ENCODE assay signal across 7 cellular contexts in the genomic region with DNA sequence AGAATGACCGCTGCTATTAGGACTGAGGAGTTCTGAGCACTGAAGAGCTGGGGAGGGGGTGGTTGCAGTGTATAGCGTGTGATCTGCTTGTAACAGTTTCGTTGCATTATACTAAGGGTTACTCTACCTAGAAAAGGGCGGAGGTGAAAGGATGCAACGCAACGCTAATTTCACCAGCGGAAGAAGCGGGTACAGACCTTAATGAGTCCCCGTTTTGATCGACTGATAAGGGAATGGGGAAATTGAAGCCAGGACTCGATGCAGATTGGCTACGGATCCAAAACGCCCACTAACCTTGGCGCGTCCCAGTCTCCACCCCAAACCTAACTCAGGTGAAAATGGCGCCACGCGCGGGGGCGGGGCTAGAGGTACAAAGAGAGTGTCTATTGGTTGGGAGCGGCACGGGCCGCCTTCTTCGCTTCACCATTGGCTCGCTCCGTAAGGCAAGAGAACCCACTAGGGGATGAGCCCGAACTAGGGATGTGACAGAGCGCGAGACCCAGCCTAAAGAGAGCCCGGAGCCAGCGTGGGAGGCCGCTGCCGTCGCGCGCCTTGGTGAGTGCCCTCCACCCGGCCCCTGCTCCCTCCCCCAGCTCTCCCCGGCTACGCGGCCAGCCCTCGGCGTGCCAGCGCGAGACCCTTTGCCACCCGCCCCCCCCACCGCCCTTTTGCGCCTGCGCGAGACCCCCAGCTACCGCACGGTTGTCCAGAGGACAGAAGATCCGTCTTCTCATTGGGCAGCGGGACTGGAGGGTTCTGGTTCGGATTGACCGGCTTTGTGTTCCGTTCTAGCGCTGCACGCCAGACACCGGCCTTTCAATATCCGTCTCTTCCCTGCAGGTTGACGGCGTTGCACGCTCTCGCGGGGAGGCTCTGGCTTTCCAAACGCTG.
DNase-seq lines count a peak whose midpoint lies in the region; ATAC-seq and TF ChIP-seq lines count a peak whose summit lies in the region.

A gene (plus strand): TSS at position 456 of the 891 bp plus-strand sequence. CDS start 1,964 bp downstream, outside the sequence.

- H3K4me3 ChIP-seq in astrocyte of the cerebellum (ENCODE audit: low read depth, low read length) (peak within 1 kb of the TSS; percentile 54), retinal pigment epithelial cell (ENCODE audit: low read length) (peak within 1 kb of the TSS; percentile 70)

- peak; percentile 93 for ATAC-seq in GM18517 (IDR thresholded peaks at IDR 0.05; ENCODE audit: unreplicated experiment)
- peak; percentile 93 for ATAC-seq in HG03039 (IDR thresholded peaks at IDR 0.05; ENCODE audit: unreplicated experiment)

- TF ChIP-seq CTCF in astrocyte of the cerebellum (IDR thresholded peaks at IDR 0.05; ENCODE audit: low read depth, low read length, missing control alignments) (no peak), retinal pigment epithelial cell (conservative IDR thresholded peaks at IDR 0.05; ENCODE audit: low read depth, low read length) (no peak)

- DNase-seq in NCI-H2081 treated with DMSO at 0.1 percent for 48 hours (lab: John Stamatoyannopoulos, UW) (peak; percentile 84), T1000 (lab: John Stamatoyannopoulos, UW) (peak; percentile 93), astrocyte of the cerebellum (ENCODE audit: low read depth) (peak; percentile 41), hippocampal formation (lab: John Stamatoyannopoulos, UW) (peak; percentile 63 to 66), retinal pigment epithelial cell (ENCODE audit: low read depth) (peak; percentile 42)

- in situ Hi-C loops in astrocyte of the cerebellum (cut with HindIII; ENCODE audit: low sequenced_read_pairs), result no loop called here

Comparison
In these comparisons a context has a peak if more than half of its experiments do, and no peak if none do; other contexts are left out.
1. Peak in every context shown above with its lines: DNase-seq, ATAC-seq and H3K4me3 ChIP-seq.
2. DNase-seq: peak in every context shown above with its lines; median percentile 93 in T1000; 84 in NCI-H2081 treated with DMSO at 0.1 percent for 48 hours; 64 in hippocampal formation; 42 in retinal pigment epithelial cell; 41 in astrocyte of the cerebellum.